In genomic region chr2:99881901-99882591, GRCh38 we compare ENCODE assay signal across 1 cellular context.
A peak's percentile ranks its signal among the peaks of the same experiment; 100 is the strongest.
TF ChIP-seq lines count a peak whose summit lies in the region.

No MANE protein-coding gene starts in this region.

TF ChIP-seq in K562, 482 proteins besides CTCF, POLR2A, EP300 and RAD21 (continued from another document):
- TF ChIP-seq ZNF407 (IDR thresholded peaks at IDR 0.05; ENCODE audit: low read depth), result no peak
- TF ChIP-seq SAFB2 (IDR thresholded peaks at IDR 0.05; ENCODE audit: borderline replicate concordance, low read depth, low read length, severe bottlenecking), result no peak
- no peak for TF ChIP-seq PRMT5 (CRISPR knock-in tag; IDR thresholded peaks at IDR 0.05)
- no peak for TF ChIP-seq HNRNPUL1 (IDR thresholded peaks at IDR 0.05; ENCODE audit: low read length)
- no peak for TF ChIP-seq ZNF75A (CRISPR knock-in tag; IDR thresholded peaks at IDR 0.05)
- no peak for TF ChIP-seq WHSC1 (IDR thresholded peaks at IDR 0.05; ENCODE audit: low read length)
- TF ChIP-seq CBX2 (IDR thresholded peaks at IDR 0.05; ENCODE audit: insufficient read depth, low read length, poor library complexity, severe bottlenecking), result no peak
- no peak for TF ChIP-seq PTBP1 (IDR thresholded peaks at IDR 0.05; ENCODE audit: low read depth, low read length)
- no peak for TF ChIP-seq POLR2G (IDR thresholded peaks at IDR 0.05; ENCODE audit: low read depth, low read length)
- TF ChIP-seq, protein P1, sequence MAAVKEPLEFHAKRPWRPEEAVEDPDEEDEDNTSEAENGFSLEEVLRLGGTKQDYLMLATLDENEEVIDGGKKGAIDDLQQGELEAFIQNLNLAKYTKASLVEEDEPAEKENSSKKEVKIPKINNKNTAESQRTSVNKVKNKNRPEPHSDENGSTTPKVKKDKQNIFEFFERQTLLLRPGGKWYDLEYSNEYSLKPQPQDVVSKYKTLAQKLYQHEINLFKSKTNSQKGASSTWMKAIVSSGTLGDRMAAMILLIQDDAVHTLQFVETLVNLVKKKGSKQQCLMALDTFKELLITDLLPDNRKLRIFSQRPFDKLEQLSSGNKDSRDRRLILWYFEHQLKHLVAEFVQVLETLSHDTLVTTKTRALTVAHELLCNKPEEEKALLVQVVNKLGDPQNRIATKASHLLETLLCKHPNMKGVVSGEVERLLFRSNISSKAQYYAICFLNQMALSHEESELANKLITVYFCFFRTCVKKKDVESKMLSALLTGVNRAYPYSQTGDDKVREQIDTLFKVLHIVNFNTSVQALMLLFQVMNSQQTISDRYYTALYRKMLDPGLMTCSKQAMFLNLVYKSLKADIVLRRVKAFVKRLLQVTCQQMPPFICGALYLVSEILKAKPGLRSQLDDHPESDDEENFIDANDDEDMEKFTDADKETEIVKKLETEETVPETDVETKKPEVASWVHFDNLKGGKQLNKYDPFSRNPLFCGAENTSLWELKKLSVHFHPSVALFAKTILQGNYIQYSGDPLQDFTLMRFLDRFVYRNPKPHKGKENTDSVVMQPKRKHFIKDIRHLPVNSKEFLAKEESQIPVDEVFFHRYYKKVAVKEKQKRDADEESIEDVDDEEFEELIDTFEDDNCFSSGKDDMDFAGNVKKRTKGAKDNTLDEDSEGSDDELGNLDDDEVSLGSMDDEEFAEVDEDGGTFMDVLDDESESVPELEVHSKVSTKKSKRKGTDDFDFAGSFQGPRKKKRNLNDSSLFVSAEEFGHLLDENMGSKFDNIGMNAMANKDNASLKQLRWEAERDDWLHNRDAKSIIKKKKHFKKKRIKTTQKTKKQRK (IDR thresholded peaks at IDR 0.05; ENCODE audit: borderline replicate concordance, low read depth, low read length), result no peak
- TF ChIP-seq HEY1 (CRISPR knock-in tag; IDR thresholded peaks at IDR 0.05; ENCODE audit: borderline replicate concordance), result no peak
- TF ChIP-seq ZNF561 (CRISPR knock-in tag; conservative IDR thresholded peaks at IDR 0.05), result no peak
- no peak for TF ChIP-seq ZNF639 (CRISPR knock-in tag; conservative IDR thresholded peaks at IDR 0.05 in 1 of 2, IDR thresholded peaks at IDR 0.05 in 1 of 2)
- no peak for TF ChIP-seq CHD1 (IDR thresholded peaks at IDR 0.05; ENCODE audit: low read length)
- TF ChIP-seq ETS1 (conservative IDR thresholded peaks at IDR 0.05; ENCODE audit: control insufficient read depth, low read depth, low read length), result no peak
- TF ChIP-seq NRF1 (conservative IDR thresholded peaks at IDR 0.05 in 1 of 2, IDR thresholded peaks at IDR 0.05 in 1 of 2), result no peak
- TF ChIP-seq, protein P2, sequence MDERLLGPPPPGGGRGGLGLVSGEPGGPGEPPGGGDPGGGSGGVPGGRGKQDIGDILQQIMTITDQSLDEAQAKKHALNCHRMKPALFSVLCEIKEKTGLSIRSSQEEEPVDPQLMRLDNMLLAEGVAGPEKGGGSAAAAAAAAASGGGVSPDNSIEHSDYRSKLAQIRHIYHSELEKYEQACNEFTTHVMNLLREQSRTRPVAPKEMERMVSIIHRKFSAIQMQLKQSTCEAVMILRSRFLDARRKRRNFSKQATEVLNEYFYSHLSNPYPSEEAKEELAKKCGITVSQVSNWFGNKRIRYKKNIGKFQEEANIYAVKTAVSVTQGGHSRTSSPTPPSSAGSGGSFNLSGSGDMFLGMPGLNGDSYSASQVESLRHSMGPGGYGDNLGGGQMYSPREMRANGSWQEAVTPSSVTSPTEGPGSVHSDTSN (CRISPR knock-in tag; IDR thresholded peaks at IDR 0.05; ENCODE audit: low read depth), result no peak
- TF ChIP-seq, protein P2 (tag; conservative IDR thresholded peaks at IDR 0.05; ENCODE audit: low read depth), result peak; percentile 84
TF ChIP-seq in K562: peak in this region for 3.
